Comparison of ENCODE assay signal across 8 cellular contexts in the genomic region with DNA sequence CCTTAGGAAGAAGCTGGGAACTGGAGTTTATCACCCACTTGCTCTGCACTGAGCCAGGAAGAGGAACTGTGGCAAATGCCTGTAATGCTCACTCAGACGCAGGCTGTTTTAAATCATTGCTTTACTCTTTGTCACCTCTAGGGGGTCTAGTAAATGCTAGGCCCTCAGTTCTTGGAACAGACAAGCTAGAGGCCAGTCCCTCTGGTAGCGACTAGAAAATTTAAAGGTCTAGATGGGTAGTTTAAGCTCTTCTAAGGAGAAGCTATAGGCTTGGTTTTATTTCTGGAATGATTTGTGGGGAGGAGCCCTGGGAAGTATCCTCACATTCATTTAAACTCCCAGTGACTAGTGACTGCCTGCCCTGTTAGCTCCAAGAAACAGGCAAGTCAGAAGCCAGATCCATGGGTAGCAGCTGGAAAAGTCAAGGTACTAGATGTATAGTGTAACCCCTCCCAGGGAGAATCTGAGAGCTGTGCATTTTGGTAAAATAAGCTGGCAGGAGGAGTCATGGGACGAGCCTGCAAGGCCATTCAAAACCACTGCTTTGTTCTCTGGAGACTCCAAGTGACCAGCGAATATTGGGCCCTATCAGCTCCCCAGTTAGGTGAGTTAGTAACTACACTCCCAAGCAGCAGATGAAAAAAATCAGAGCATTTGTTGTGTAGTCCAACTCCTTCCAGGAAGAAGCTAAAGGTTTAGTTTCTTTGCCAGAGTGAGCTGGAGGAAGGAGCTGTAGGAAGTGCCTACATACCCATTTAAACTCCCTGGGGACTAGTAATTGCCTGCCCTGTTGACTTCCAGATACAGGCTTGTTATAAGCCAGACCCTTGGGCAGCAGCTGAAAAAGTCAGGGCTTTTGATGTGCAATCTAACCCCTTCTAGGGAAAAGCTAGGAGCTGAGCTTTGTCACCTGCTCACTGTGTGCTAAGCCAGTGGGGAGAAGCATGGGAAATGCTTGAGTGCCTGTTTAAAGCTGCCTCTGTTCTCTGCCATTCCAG.
A peak's percentile ranks its signal among the peaks of the same experiment; 100 is the strongest.
DNase-seq lines count a peak whose midpoint lies in the region; ATAC-seq and TF ChIP-seq lines count a peak whose summit lies in the region.

No MANE protein-coding gene starts in this region.

- H3K14ac ChIP-seq in trophoblast cell (ENCODE audit: low read length) = no peak overlapping the region

- WGBS in trophoblast cell (ENCODE audit: extremely low coverage, insufficient coverage, insufficient read length) = no CpG with 5 or more reads among the region's 4 CpGs
- 68 to 69% methylated on average over 4 of the region's 4 CpGs for WGBS in aorta, 2 donors
- 62% methylated on average over 4 of the region's 4 CpGs for WGBS in right cardiac atrium

- H3K79me1 ChIP-seq in trophoblast cell (ENCODE audit: low read length) = peaks cover 3% of the 10 kb centered on the region

- no peak overlapping the region for H4K12ac ChIP-seq in trophoblast cell (ENCODE audit: low read depth, low read length)

- no peak overlapping the region for H2AFZ ChIP-seq in trophoblast cell (ENCODE audit: insufficient read depth, low read length, poor library complexity)

- H4K91ac ChIP-seq in trophoblast cell (ENCODE audit: low read depth, low read length) = no peak overlapping the region

- peak overlapping the region; percentile 13 for H3K4me2 ChIP-seq in trophoblast cell (ENCODE audit: low read length)

- no peaks in the 10 kb centered on the region for H3K79me2 ChIP-seq in trophoblast cell (ENCODE audit: control insufficient read depth, insufficient read depth, low read length, poor library complexity)

- H2BK120ac ChIP-seq in trophoblast cell (ENCODE audit: insufficient read depth, low read length, poor library complexity) = no peak overlapping the region

- peak overlapping the region; percentile 19 for H2BK5ac ChIP-seq in trophoblast cell (ENCODE audit: low read depth, low read length, poor library complexity)

- peak overlapping the region; percentile 52 for H2BK12ac ChIP-seq in trophoblast cell (ENCODE audit: low read length)

- H3K36me3 ChIP-seq in trophoblast cell (ENCODE audit: control insufficient read depth in 1 of 2, insufficient read depth in 2 of 2, low read length in 2 of 2) (no peaks in the 10 kb centered on the region), aorta (ENCODE audit: control insufficient read depth in 1 of 2, insufficient read depth in 2 of 2, low read length in 1 of 2) (no peaks in the 10 kb centered on the region)

- no peak for DNase-seq in AG10803 (ENCODE audit: low read depth)
- DNase-seq in RPMI8226 = peak; percentile 35
- peak in 1 of 2 donors; percentile 35 for DNase-seq in trophoblast cell
- no peak for DNase-seq in hepatic stellate cell (ENCODE audit: low spot score)
- no peak for DNase-seq in aorta
- DNase-seq in right cardiac atrium = no peak

- intact Hi-C loops in aorta (cut with DNase I) = no loop called here
- intact Hi-C loops in right cardiac atrium (cut with DNase I) = no loop called here

- H3K9me3 ChIP-seq in trophoblast cell (ENCODE audit: insufficient read depth, low read depth, low read length) (no peaks in the 10 kb centered on the region), aorta (ENCODE audit: control insufficient read depth, low read length) (no peaks in the 10 kb centered on the region), right cardiac atrium (ENCODE audit: control insufficient read depth, low read length) (no peaks in the 10 kb centered on the region)

- H4K8ac ChIP-seq in trophoblast cell (ENCODE audit: low read depth, low read length) = peak overlapping the region; percentile 49

- H3K9ac ChIP-seq in trophoblast cell (ENCODE audit: low read length) = no peak overlapping the region

- no peak overlapping the region for H2AK5ac ChIP-seq in trophoblast cell (ENCODE audit: low read length)

- no peak overlapping the region for H3K4ac ChIP-seq in trophoblast cell (ENCODE audit: low read depth, low read length)

- TF ChIP-seq CTCF in AG10803 (conservative IDR thresholded peaks at IDR 0.05; ENCODE audit: low read length) = peak; percentile 35

- no peak overlapping the region for H3K18ac ChIP-seq in trophoblast cell (ENCODE audit: low read length)

- H3K27ac ChIP-seq in trophoblast cell (ENCODE audit: low read depth, low read length) (peak overlapping the region; percentile 81), aorta (ENCODE audit: low read depth in 1 of 2, low read length in 2 of 2) (no peak overlapping the region), right cardiac atrium (ENCODE audit: low read length) (no peak overlapping the region)

- H3K4me3 ChIP-seq in AG10803 (ENCODE audit: low read length) = no peak overlapping the region
- H3K4me3 ChIP-seq in trophoblast cell (ENCODE audit: low read depth, low read length) = no peak overlapping the region
- no peak overlapping the region for H3K4me3 ChIP-seq in aorta (ENCODE audit: low read length in 2 of 2)
- no peak overlapping the region for H3K4me3 ChIP-seq in right cardiac atrium (ENCODE audit: low read length)

- ATAC-seq in GM18907 (IDR thresholded peaks at IDR 0.05; ENCODE audit: unreplicated experiment) = peak; percentile 91
- ATAC-seq in HG03045 (IDR thresholded peaks at IDR 0.05; ENCODE audit: unreplicated experiment) = peak; percentile 68
- no peak for ATAC-seq in aorta (ENCODE audit: low FRiP score)
- ATAC-seq in right cardiac atrium = no peak

- H3K27me3 ChIP-seq in trophoblast cell (ENCODE audit: insufficient read depth, low read length) (no peaks in the 10 kb centered on the region), aorta (ENCODE audit: control insufficient read depth in 1 of 2, insufficient read depth in 2 of 2, low read length in 1 of 2) (no peaks in the 10 kb centered on the region), right cardiac atrium (ENCODE audit: control insufficient read depth, insufficient read depth) (no peaks in the 10 kb centered on the region)

- H3K23ac ChIP-seq in trophoblast cell (ENCODE audit: low read length) = no peak overlapping the region

- H3K4me1 ChIP-seq in trophoblast cell (ENCODE audit: control insufficient read depth in 1 of 2, insufficient read depth in 2 of 2, low read length in 2 of 2) = peaks cover 7 to 10% of the 10 kb centered on the region in 2 experiments
- H3K4me1 ChIP-seq in aorta (ENCODE audit: control insufficient read depth in 1 of 2, insufficient read depth in 2 of 2, low read length in 2 of 2) = no peaks in the 10 kb centered on the region
- H3K4me1 ChIP-seq in right cardiac atrium (ENCODE audit: control insufficient read depth, insufficient read depth, low read length) = no peaks in the 10 kb centered on the region

Comparison
In these comparisons a context has a peak if more than half of its experiments do, and no peak if none do; other contexts are left out.
1. ATAC-seq: peak in GM18907 (single experiment) and HG03045 (single experiment); none in aorta (single experiment) and right cardiac atrium (0 of 2).